26 cellular contexts compared by ENCODE assay signal in the genomic region with DNA sequence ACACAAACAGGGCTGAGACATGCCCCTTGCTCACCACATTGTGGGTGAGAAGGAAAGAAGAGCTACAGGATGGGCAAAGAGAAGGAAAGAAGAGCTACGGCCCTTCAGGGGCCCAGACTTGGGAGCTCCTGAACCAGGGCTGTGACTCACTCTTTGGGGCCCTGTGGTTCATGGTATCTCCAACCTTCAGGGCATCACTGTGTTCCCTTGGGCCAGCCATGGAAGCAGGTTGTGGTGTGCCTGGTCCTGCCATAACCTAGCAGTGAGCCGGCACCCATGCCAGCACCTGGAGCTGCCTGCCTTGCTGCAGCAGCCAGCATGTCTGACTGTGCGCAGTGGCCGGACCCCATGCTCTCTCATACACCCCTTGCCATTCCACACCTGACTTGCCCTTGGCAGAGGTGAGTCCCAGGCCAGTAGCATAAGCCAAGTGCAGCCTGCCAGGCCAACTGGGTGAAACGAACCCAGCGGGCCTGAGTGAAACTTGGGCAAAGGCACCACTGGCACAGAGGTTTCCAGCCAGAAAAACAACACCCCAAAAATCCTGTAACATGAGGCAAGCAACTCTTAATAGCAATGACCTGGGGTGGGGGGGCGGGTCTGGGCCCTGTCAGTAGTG.
A peak's percentile ranks its signal among the peaks of the same experiment; 100 is the strongest.
DNase-seq lines count a peak whose midpoint lies in the region; ATAC-seq, FAIRE-seq and TF ChIP-seq lines count a peak whose summit lies in the region.
"Had no signal": no experiment of that assay in that cellular context is flagged by ENCODE, and none has a peak within 500 bp of the region (broad histone marks: within the 10 kb centered on the region; RNA-seq: fewer than 3 reads in every experiment).

No MANE protein-coding gene starts in this region.

- DNase-seq in activated CD8-positive, alpha-beta memory T cell treated with anti-CD3 and anti-CD28 coated beads for 24 hours: peak; percentile 35
- no peak for DNase-seq in activated CD8-positive, alpha-beta memory T cell treated with anti-CD3 and anti-CD28 coated beads, Interleukin-2, amount 10 ng/mL, durations not matched to agents 7 days and 5 days
- no peak for DNase-seq in T-helper 17 cell
- peak; percentile 55 for DNase-seq in keratinocyte (ENCODE audit: low read depth, low spot score)
- no peak for DNase-seq in psoas muscle
- DNase-seq in stimulated activated CD4-positive, alpha-beta T cell treated with anti-CD3 and anti-CD28 coated beads, Interleukin-2, amount 100 ng/mL, for 48 hours: no peak
- DNase-seq: 8988T; Caco-2; CD4-positive, alpha-beta memory T cell; DMS 273 treated with DMSO at 0.1 percent for 48 hours; DMS79 treated with DMSO at 0.1 percent for 48 hours; H9; HFFc6; NCI-H1092 treated with DMSO at 0.1 percent for 48 hours; NCI-H1436 treated with DMSO at 0.1 percent for 48 hours; NCI-H2081; NCI-H2171; NCI-H524 treated with DMSO at 0.1 percent for 48 hours; NCI-H82; Peyer's patch had no signal

- H3K27ac ChIP-seq in keratinocyte (ENCODE audit: control insufficient read depth, insufficient read depth, low read length) (no peak overlapping the region), psoas muscle (no peak overlapping the region)
- H3K27ac ChIP-seq: BLaER1 treated with 17β-estradiol and CSF1 and Interleukin-3, amounts not matched to agents 10 nM and 100 nM; HL-60; Peyer's patch; SJSA1 had no signal

- H3K4me1 ChIP-seq in keratinocyte (ENCODE audit: control insufficient read depth, extremely low read depth, insufficient read depth, low read length) (peaks cover 48% of the 10 kb centered on the region), psoas muscle (peaks cover 7% of the 10 kb centered on the region)
- H3K4me1 ChIP-seq: Caco-2, Peyer's patch, SJSA1 had no signal

- TF ChIP-seq CTCF in keratinocyte (optimal IDR thresholded peaks at IDR 0.05 in 1 of 3, IDR thresholded peaks at IDR 0.05 in 1 of 3, conservative IDR thresholded peaks at IDR 0.05 in 1 of 3; ENCODE audit: extremely low read depth in 1 of 3, insufficient read depth in 2 of 3, low read length in 3 of 3): no peak
- no peak for TF ChIP-seq CTCF in psoas muscle (IDR thresholded peaks at IDR 0.05)

- H3K36me3 Mint-ChIP-seq in activated CD8-positive, alpha-beta memory T cell treated with anti-CD3 and anti-CD28 coated beads, Interleukin-2, amount 10 ng/mL, durations not matched to agents 7 days and 5 days: peaks cover 2% of the 10 kb centered on the region
- peaks cover 2% of the 10 kb centered on the region for H3K36me3 Mint-ChIP-seq in T-helper 17 cell (ENCODE audit: low read depth)
- H3K36me3 Mint-ChIP-seq: CD4-positive, alpha-beta memory T cell had no signal

- no peaks in the 10 kb centered on the region for H3K36me3 ChIP-seq in keratinocyte (ENCODE audit: control insufficient read depth in 2 of 2, extremely low read depth in 1 of 2, insufficient read depth in 2 of 2, low read length in 2 of 2)
- H3K36me3 ChIP-seq in psoas muscle (ENCODE audit: insufficient read depth in 1 of 2, low read depth in 1 of 2): no peaks in the 10 kb centered on the region
- H3K36me3 ChIP-seq: BLaER1 treated with 17β-estradiol and CSF1 and Interleukin-3, amounts not matched to agents 10 nM and 100 nM; Peyer's patch; SJSA1 had no signal

- FAIRE-seq in keratinocyte (lab: Jason Lieb, UNC): no peak
- FAIRE-seq: HepG2, K562 had no signal

- 54 to 67% (median 59%) methylated on average over 7 of the region's 7 CpGs for WGBS in psoas muscle, 3 donors

- no peak overlapping the region for H3K27ac Mint-ChIP-seq in activated CD8-positive, alpha-beta memory T cell treated with anti-CD3 and anti-CD28 coated beads, Interleukin-2, amount 10 ng/mL, durations not matched to agents 7 days and 5 days
- H3K27ac Mint-ChIP-seq in T-helper 17 cell: peak overlapping the region; percentile 56
- H3K27ac Mint-ChIP-seq: CD4-positive, alpha-beta memory T cell; H9; HFFc6 had no signal

- H3K9ac ChIP-seq in keratinocyte (ENCODE audit: control insufficient read depth, extremely low read depth, insufficient read depth, low read length): no peak overlapping the region
- H3K9ac ChIP-seq: BLaER1 treated with 17β-estradiol and CSF1 and Interleukin-3, amounts not matched to agents 10 nM and 100 nM had no signal

- H3K79me2 ChIP-seq in keratinocyte (ENCODE audit: control insufficient read depth, insufficient read depth, low read length): no peaks in the 10 kb centered on the region

- dilution Hi-C loops in keratinocyte (cut with MboI; ENCODE audit: extremely low pct_ligation_motif_present, low sequenced_read_pairs): no loop called here

- peaks cover 12% of the 10 kb centered on the region for H3K27me3 Mint-ChIP-seq in activated CD8-positive, alpha-beta memory T cell treated with anti-CD3 and anti-CD28 coated beads, Interleukin-2, amount 10 ng/mL, durations not matched to agents 7 days and 5 days
- H3K27me3 Mint-ChIP-seq in T-helper 17 cell: peaks cover 29% of the 10 kb centered on the region

- peaks cover 9% of the 10 kb centered on the region for H3K4me1 Mint-ChIP-seq in activated CD8-positive, alpha-beta memory T cell treated with anti-CD3 and anti-CD28 coated beads, Interleukin-2, amount 10 ng/mL, durations not matched to agents 7 days and 5 days
- peaks cover 6% of the 10 kb centered on the region for H3K4me1 Mint-ChIP-seq in T-helper 17 cell

- H3K9me3 ChIP-seq in T-helper 17 cell (ENCODE audit: control insufficient read depth, low read length, poor library complexity, severe bottlenecking) (no peaks in the 10 kb centered on the region), keratinocyte (ENCODE audit: control insufficient read depth, low read depth, low read length) (no peaks in the 10 kb centered on the region), psoas muscle (no peaks in the 10 kb centered on the region)
- H3K9me3 ChIP-seq: Caco-2, Peyer's patch, SJSA1 had no signal

- ATAC-seq in activated CD8-positive, alpha-beta memory T cell treated with anti-CD3 and anti-CD28 coated beads, Interleukin-2, amount 10 ng/mL, durations not matched to agents 7 days and 5 days: no peak
- ATAC-seq in T-helper 17 cell (no peak), psoas muscle (peak; percentile 31 to 57 (median 38)), HG02763 (IDR thresholded peaks at IDR 0.05; ENCODE audit: unreplicated experiment) (no peak)
- ATAC-seq: HepG2, K562 had no signal

- no peaks in the 10 kb centered on the region for H3K9me3 Mint-ChIP-seq in activated CD8-positive, alpha-beta memory T cell treated with anti-CD3 and anti-CD28 coated beads, Interleukin-2, amount 10 ng/mL, durations not matched to agents 7 days and 5 days (ENCODE audit: low read depth)
- H3K9me3 Mint-ChIP-seq: CD4-positive, alpha-beta memory T cell; H9; HFFc6 had no signal

- H2AFZ ChIP-seq in keratinocyte (ENCODE audit: control insufficient read depth, low read length): peak overlapping the region; percentile 26

- no peak overlapping the region for H3K4me3 Mint-ChIP-seq in activated CD8-positive, alpha-beta memory T cell treated with anti-CD3 and anti-CD28 coated beads, Interleukin-2, amount 10 ng/mL, durations not matched to agents 7 days and 5 days
- no peak overlapping the region for H3K4me3 Mint-ChIP-seq in T-helper 17 cell
- H3K4me3 Mint-ChIP-seq: CD4-positive, alpha-beta memory T cell; H9; HFFc6 had no signal

- H3K4me3 ChIP-seq in keratinocyte (ENCODE audit: control insufficient read depth in 2 of 3, extremely low read depth in 1 of 3, insufficient read depth in 2 of 3, low read depth in 1 of 3, low read length in 3 of 3) (no peak overlapping the region), psoas muscle (no peak overlapping the region)
- H3K4me3 ChIP-seq: BLaER1 treated with 17β-estradiol and CSF1 and Interleukin-3, amounts not matched to agents 10 nM and 100 nM; K562; Peyer's patch; SJSA1 had no signal

- no peaks in the 10 kb centered on the region for H4K20me1 ChIP-seq in keratinocyte (ENCODE audit: control insufficient read depth, extremely low read depth, insufficient read depth, low read length)
- H4K20me1 ChIP-seq: BLaER1 treated with 17β-estradiol and CSF1 and Interleukin-3, amounts not matched to agents 10 nM and 100 nM had no signal

- no peak overlapping the region for H3K4me2 ChIP-seq in keratinocyte (ENCODE audit: control insufficient read depth, extremely low read depth, insufficient read depth, low read depth, low read length)
- H3K4me2 ChIP-seq: BLaER1 treated with 17β-estradiol and CSF1 and Interleukin-3, amounts not matched to agents 10 nM and 100 nM had no signal

- intact Hi-C loops in psoas muscle (cut with DNase I): no loop called here

- H3K27me3 ChIP-seq in keratinocyte (ENCODE audit: control insufficient read depth, extremely low read depth, insufficient read depth, low read length): no peaks in the 10 kb centered on the region
- H3K27me3 ChIP-seq in psoas muscle (ENCODE audit: insufficient read depth in 3 of 3, low read length in 2 of 3): no peaks in the 10 kb centered on the region
- H3K27me3 ChIP-seq: BLaER1 treated with 17β-estradiol and CSF1 and Interleukin-3, amounts not matched to agents 10 nM and 100 nM; Peyer's patch had no signal

- no peaks in the 10 kb centered on the region for H3K9me1 ChIP-seq in keratinocyte (ENCODE audit: control insufficient read depth, extremely low read depth, insufficient read depth, low read length)

- CTCF ChIA-PET in activated CD8-positive, alpha-beta memory T cell treated with anti-CD3 and anti-CD28 coated beads, Interleukin-2, amount 10 ng/mL, durations not matched to agents 7 days and 5 days (lab: Charles Lee): no interaction called here

Comparison
In these comparisons a context has a peak if more than half of its experiments do, and no peak if none do; other contexts are left out.
1. DNase-seq: peak in activated CD8-positive, alpha-beta memory T cell treated with anti-CD3 and anti-CD28 coated beads for 24 hours (single experiment) and keratinocyte (single experiment); none in activated CD8-positive, alpha-beta memory T cell treated with anti-CD3 and anti-CD28 coated beads, Interleukin-2, amount 10 ng/mL, durations not matched to agents 7 days and 5 days (single experiment), T-helper 17 cell (0 of 3), psoas muscle (0 of 2) and stimulated activated CD4-positive, alpha-beta T cell treated with anti-CD3 and anti-CD28 coated beads, Interleukin-2, amount 100 ng/mL, for 48 hours (0 of 2).
2. ATAC-seq: peak in psoas muscle (4 of 4); none in activated CD8-positive, alpha-beta memory T cell treated with anti-CD3 and anti-CD28 coated beads, Interleukin-2, amount 10 ng/mL, durations not matched to agents 7 days and 5 days (single experiment), T-helper 17 cell (single experiment) and HG02763 (single experiment).